ENCODE assay signal across 32 cellular contexts in the genomic region with DNA sequence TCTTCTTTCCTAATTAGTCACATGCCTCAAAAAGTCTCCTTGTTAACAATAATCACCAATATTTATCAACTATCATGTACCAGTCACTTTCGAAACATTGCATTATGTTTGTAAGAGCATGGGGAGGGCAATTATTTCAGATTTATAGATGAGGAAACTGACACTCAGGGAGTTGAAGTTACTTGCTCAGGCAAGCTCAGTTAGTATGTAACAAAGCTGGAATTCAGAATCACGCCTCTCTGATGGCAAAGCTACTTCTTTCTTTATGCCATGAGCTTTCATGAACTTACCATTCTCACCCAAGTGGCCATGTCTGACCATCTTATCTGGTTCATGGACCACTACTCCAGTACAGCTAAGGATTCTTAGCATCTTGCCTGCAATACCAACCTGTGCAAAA.
"Had no signal": no experiment of that assay in that cellular context is flagged by ENCODE, and none has a peak within 500 bp of the region (broad histone marks: within the 10 kb centered on the region; RNA-seq: fewer than 3 reads in every experiment).

No MANE protein-coding gene starts in this region.

- ATAC-seq: activated CD8-positive, alpha-beta T cell treated with anti-CD3 and anti-CD28 coated beads for 36 hours; activated T-cell treated with anti-CD3 and anti-CD28 coated beads, Interleukin-2, amount 50 U/mL, for 4 hours; activated T-cell treated with anti-CD3 and anti-CD28 coated beads, Interleukin-2, amount 50 U/mL, for 72 hours; activated T-helper 17 cell treated with anti-CD3 and anti-CD28 coated beads, Interleukin-2, amount 50 U/mL, for 72 hours; body of pancreas had no signal

- H3K9me3 ChIP-seq: body of pancreas, breast epithelium had no signal

- H3K4me1 ChIP-seq: adrenal gland, body of pancreas, breast epithelium had no signal

- H3K36me3 ChIP-seq: adrenal gland, brain microvascular endothelial cell, breast epithelium, cardiac muscle cell had no signal

- DNase-seq: activated B cell treated with CpG ODN at 0.5 μM for 24 hours; activated CD4-positive, alpha-beta memory T cell treated with anti-CD3 and anti-CD28 coated beads for 36 hours; activated CD4-positive, alpha-beta T cell treated with anti-CD3 and anti-CD28 coated beads for 4 hours; activated CD4-positive, alpha-beta T cell treated with anti-CD3 and anti-CD28 coated beads, Interleukin-2, amount 10 ng/mL, durations not matched to agents 24 days and 14 days; activated CD4-positive, alpha-beta T cell treated with anti-CD3 and anti-CD28 coated beads, Interleukin-2, amount 50 U/mL, for 1 hour; activated CD4-positive, alpha-beta T cell treated with anti-CD3 and anti-CD28 coated beads, Interleukin-2, amount 50 U/mL, for 4 hours; activated CD4-positive, CD25-positive, alpha-beta regulatory T cell treated with anti-CD3 and anti-CD28 coated beads, Interleukin-2, amount 50 U/mL, for 72 hours; activated CD8-positive, alpha-beta memory T cell treated with anti-CD3 and anti-CD28 coated beads, Interleukin-2, amount 50 U/mL, for 4 hours; activated CD8-positive, alpha-beta T cell treated with anti-CD3 and anti-CD28 coated beads for 36 hours; activated gamma-delta T cell; activated naive CD4-positive, alpha-beta T cell treated with anti-CD3 and anti-CD28 coated beads, Interleukin-2, amount 10 ng/mL, durations not matched to agents 7 days and 5 days; activated naive CD4-positive, alpha-beta T cell treated with Interleukin-2 at 50 U/mL for 16 hours; activated T-cell treated with anti-CD3 and anti-CD28 coated beads for 4 hours; activated T-cell treated with anti-CD3 and anti-CD28 coated beads, Interleukin-2, amount 50 U/mL, for 1 hour; activated T-cell treated with anti-CD3 and anti-CD28 coated beads, Interleukin-2, amount 50 U/mL, for 4 hours; activated T-cell treated with anti-CD3 and anti-CD28 coated beads, Interleukin-2, amount 50 U/mL, for 72 hours; adrenal gland; amniotic stem cell; aorta; body of pancreas; brain microvascular endothelial cell; caudate nucleus; cerebellar nuclear complex; T-helper 1 cell; T-helper 2 cell; T-helper 9 cell had no signal

- FAIRE-seq: astrocyte, TTC549 had no signal

- H3K27me3 ChIP-seq: adrenal gland, body of pancreas, brain microvascular endothelial cell, breast epithelium, cardiac muscle cell had no signal

- H3K4me3 ChIP-seq: adrenal gland, body of pancreas, breast epithelium, cardiac muscle cell had no signal

- H3K27ac ChIP-seq: adrenal gland, body of pancreas, brain microvascular endothelial cell, breast epithelium, cardiac muscle cell, VCaP had no signal
